16 cellular contexts compared by ENCODE assay signal in genomic region chr7:151993977-151994676, GRCh38. TPM values are rescaled to one million over a fixed set of nuclear protein-coding genes. Genes with fewer than 3 reads are reported as not detected.
A peak's percentile ranks its signal among the peaks of the same experiment; 100 is the strongest.
DNase-seq lines count a peak whose midpoint lies in the region; ATAC-seq and TF ChIP-seq lines count a peak whose summit lies in the region.
"Had no signal": no experiment of that assay in that cellular context is flagged by ENCODE, and none has a peak within 500 bp of the region (broad histone marks: within the 10 kb centered on the region; RNA-seq: fewer than 3 reads in every experiment).

No MANE protein-coding gene starts in this region.

- TF ChIP-seq CTCF in BE2C (IDR thresholded peaks at IDR 0.05; ENCODE audit: low read depth, low read length), result no peak
- no peak for TF ChIP-seq CTCF in vagina (IDR thresholded peaks at IDR 0.05)
- TF ChIP-seq CTCF in WERI-Rb-1 (IDR thresholded peaks at IDR 0.05; ENCODE audit: low read depth, low read length), result no peak

- no peak overlapping the region for H3K4me3 Mint-ChIP-seq in activated T-cell treated with anti-CD3 and anti-CD28 coated beads, Interleukin-2, amount 50 U/mL, for 24 hours
- H3K4me3 Mint-ChIP-seq: CD8-positive, alpha-beta memory T cell; naive B cell; stimulated activated naive B cell treated with anti-CD40 and anti-IgM and Interleukin-4, amounts not matched to agents 10 μg/mL and 1 μg/mL and 100 μg/mL, for 72 hours had no signal

- ATAC-seq in GM19395 (IDR thresholded peaks at IDR 0.05; ENCODE audit: unreplicated experiment) (no peak), HG03565 (IDR thresholded peaks at IDR 0.05; ENCODE audit: unreplicated experiment) (no peak)
- ATAC-seq: stimulated activated naive B cell treated with anti-CD40 and anti-IgM and Interleukin-4, amounts not matched to agents 10 μg/mL and 1 μg/mL and 100 μg/mL, for 72 hours had no signal

- no peak overlapping the region for H3K27ac Mint-ChIP-seq in activated T-cell treated with anti-CD3 and anti-CD28 coated beads, Interleukin-2, amount 50 U/mL, for 24 hours
- H3K27ac Mint-ChIP-seq: CD8-positive, alpha-beta memory T cell; naive B cell; stimulated activated naive B cell treated with anti-CD40 and anti-IgM and Interleukin-4, amounts not matched to agents 10 μg/mL and 1 μg/mL and 100 μg/mL, for 72 hours had no signal

- TF ChIP-seq POLR2A in vagina (IDR thresholded peaks at IDR 0.05), result no peak

- intact Hi-C loops in vagina (cut with DNase I), result no loop called here

- H3K4me1 ChIP-seq in BE2C (no peaks in the 10 kb centered on the region; the same call in 1 of the 2 replicates), vagina (no peaks in the 10 kb centered on the region)

- H3K9me3 ChIP-seq in BE2C (no peaks in the 10 kb centered on the region), vagina (no peaks in the 10 kb centered on the region), WERI-Rb-1 (ENCODE audit: severe bottlenecking) (no peaks in the 10 kb centered on the region)

- no peaks in the 10 kb centered on the region for H3K36me3 Mint-ChIP-seq in activated T-cell treated with anti-CD3 and anti-CD28 coated beads, Interleukin-2, amount 50 U/mL, for 24 hours (ENCODE audit: low read depth)
- H3K36me3 Mint-ChIP-seq: CD8-positive, alpha-beta memory T cell; naive B cell; stimulated activated naive B cell treated with anti-CD40 and anti-IgM and Interleukin-4, amounts not matched to agents 10 μg/mL and 1 μg/mL and 100 μg/mL, for 72 hours had no signal

- peaks cover 32% of the 10 kb centered on the region for H3K27me3 Mint-ChIP-seq in activated T-cell treated with anti-CD3 and anti-CD28 coated beads, Interleukin-2, amount 50 U/mL, for 24 hours

- H3K27ac ChIP-seq in vagina (no peak overlapping the region), WERI-Rb-1 (no peak overlapping the region)

- H3K4me1 Mint-ChIP-seq in activated T-cell treated with anti-CD3 and anti-CD28 coated beads, Interleukin-2, amount 50 U/mL, for 24 hours (ENCODE audit: low read depth), result peaks cover 9% of the 10 kb centered on the region

- H3K4me3 ChIP-seq in BE2C (ENCODE audit: low read depth, low read length) (no peak overlapping the region), vagina (no peak overlapping the region), WERI-Rb-1 (ENCODE audit: low read depth, low read length) (no peak overlapping the region)

- H3K36me3 ChIP-seq in BE2C (no peaks in the 10 kb centered on the region), vagina (no peaks in the 10 kb centered on the region), WERI-Rb-1 (no peaks in the 10 kb centered on the region)

- no peaks in the 10 kb centered on the region for H3K27me3 ChIP-seq in BE2C
- H3K27me3 ChIP-seq in vagina, result no peaks in the 10 kb centered on the region
- H3K27me3 ChIP-seq in WERI-Rb-1 (ENCODE audit: insufficient read depth, low read depth, severe bottlenecking), result no peaks in the 10 kb centered on the region

- DNase-seq in BE2C (peak; percentile 30), DMS153 treated with DMSO at 0.1 percent for 48 hours (lab: John Stamatoyannopoulos, UW; ENCODE audit: unreplicated experiment) (peak; percentile 47), iPS-NIHi11 (ENCODE audit: low spot score) (peak; percentile 22), vagina (ENCODE audit: extremely low spot score in 2 of 2) (no peak), WERI-Rb-1 (no peak)
- DNase-seq in activated T-cell treated with anti-CD3 and anti-CD28 coated beads, Interleukin-2, amount 50 U/mL, for 24 hours, result peak; percentile 39
- DNase-seq: CD8-positive, alpha-beta memory T cell; MV-4-11; naive B cell; NK-92 treated with Interleukin-12 subunit alpha and Interleukin-12 subunit beta, amount 100 ng/mL, for 24 hours; stimulated activated naive B cell treated with anti-CD40 and anti-IgM and Interleukin-4, amounts not matched to agents 10 μg/mL and 1 μg/mL and 100 μg/mL, for 72 hours had no signal

- H3K9me3 Mint-ChIP-seq in activated T-cell treated with anti-CD3 and anti-CD28 coated beads, Interleukin-2, amount 50 U/mL, for 24 hours, result no peaks in the 10 kb centered on the region
- H3K9me3 Mint-ChIP-seq: CD8-positive, alpha-beta memory T cell; naive B cell had no signal

RNA-seq across cellular contexts. Expression of gene GALNT11, which starts 31.3 kb away (rescaled TPM):
- 37.2 TPM for polyA plus RNA-seq in BE2C (2012; ENCODE audit: insufficient read depth, insufficient read length, low read depth)
- 46.9 TPM for total RNA-seq in vagina

RNA-seq across cellular contexts. Expression of gene GALNTL5, which starts 37.9 kb away (rescaled TPM):
- not detected for polyA plus RNA-seq in BE2C (2012; ENCODE audit: insufficient read depth, insufficient read length, low read depth)
- not detected for total RNA-seq in vagina
- total RNA-seq: CD8-positive, alpha-beta memory T cell; chondrocyte; skeletal muscle tissue had no signal
- polyA plus RNA-seq: CD8-positive, alpha-beta memory T cell; keratinocyte had no signal

Comparison
In these comparisons a context has a peak if more than half of its experiments do, and no peak if none do; other contexts are left out.
1. DNase-seq: peak in BE2C (single experiment), DMS153 treated with DMSO at 0.1 percent for 48 hours (single experiment), activated T-cell treated with anti-CD3 and anti-CD28 coated beads, Interleukin-2, amount 50 U/mL, for 24 hours (single experiment) and iPS-NIHi11 (single experiment); none in vagina (0 of 2) and WERI-Rb-1 (single experiment).